ENCODE assay signal across 14 cellular contexts in the genomic region with DNA sequence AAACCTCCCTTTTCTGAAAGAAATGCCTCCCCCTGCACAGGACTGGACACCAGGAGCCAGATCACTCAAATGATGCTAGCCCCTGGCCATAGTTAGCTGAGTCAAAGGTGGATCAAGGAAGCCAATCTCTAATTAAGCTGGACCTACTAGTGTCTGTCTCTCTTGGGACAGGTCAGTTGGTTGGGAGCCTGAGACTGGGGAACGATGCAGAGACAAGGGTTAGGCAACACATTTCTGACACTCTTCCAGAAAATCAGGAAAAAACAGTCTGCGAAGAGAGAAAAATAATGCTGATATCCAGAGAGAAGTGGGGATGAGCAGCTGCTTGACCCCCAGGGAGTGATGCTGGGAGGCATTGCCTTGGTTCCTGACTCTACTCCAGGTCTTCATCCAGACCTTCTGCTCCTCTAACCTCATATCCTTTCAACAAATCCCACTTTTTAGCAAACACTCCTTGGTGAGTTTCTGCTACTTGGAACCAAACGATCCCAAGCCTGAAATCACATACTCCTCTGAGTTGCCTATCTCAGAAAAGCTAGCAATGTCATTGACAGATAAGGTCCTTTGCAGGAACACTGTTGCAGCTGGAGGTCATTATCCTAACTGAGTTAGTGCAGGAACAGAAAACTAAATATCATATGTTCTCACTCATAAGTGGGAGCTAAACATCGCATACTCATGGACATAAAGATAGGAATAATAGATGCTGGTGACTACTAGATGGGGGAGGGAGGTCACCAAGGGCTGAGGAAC.
"Had no signal": no experiment of that assay in that cellular context is flagged by ENCODE, and none has a peak within 500 bp of the region (broad histone marks: within the 10 kb centered on the region; RNA-seq: fewer than 3 reads in every experiment).

No MANE protein-coding gene starts in this region.

- H3K27me3 ChIP-seq: body of pancreas, thyroid gland had no signal

- H3K4me1 Mint-ChIP-seq: nephron had no signal

- H3K27ac Mint-ChIP-seq: nephron had no signal

- H3K9me3 ChIP-seq: body of pancreas, prostate gland, thyroid gland had no signal

- H3K4me3 Mint-ChIP-seq: nephron had no signal

- H3K9me3 Mint-ChIP-seq: central memory CD8-positive, alpha-beta T cell; effector memory CD8-positive, alpha-beta T cell; immature natural killer cell had no signal

- H3K27me3 Mint-ChIP-seq: central memory CD8-positive, alpha-beta T cell; effector memory CD8-positive, alpha-beta T cell had no signal

- DNase-seq: activated CD4-positive, alpha-beta T cell treated with anti-CD3 and anti-CD28 coated beads for 1 hour; activated T-cell treated with anti-CD3 and anti-CD28 coated beads, Interleukin-2, amount 50 U/mL, for 1 hour; amniotic stem cell; body of pancreas; effector memory CD8-positive, alpha-beta T cell; immature natural killer cell; occipital lobe; stimulated activated CD4-positive, alpha-beta T cell treated with anti-CD3 and anti-CD28 coated beads, Interleukin-4, amount 100 ng/mL, for 24 hours; SW 1271; T-helper 9 cell; thyroid gland had no signal

- H3K4me3 ChIP-seq: body of pancreas, prostate gland, thyroid gland had no signal

- H3K27ac ChIP-seq: body of pancreas, prostate gland, thyroid gland had no signal

- H3K36me3 ChIP-seq: prostate gland, thyroid gland had no signal

- H3K36me3 Mint-ChIP-seq: immature natural killer cell had no signal

- H3K4me1 ChIP-seq: body of pancreas, prostate gland, thyroid gland had no signal

- ATAC-seq: body of pancreas had no signal
